15 cellular contexts compared by ENCODE assay signal in the genomic region with DNA sequence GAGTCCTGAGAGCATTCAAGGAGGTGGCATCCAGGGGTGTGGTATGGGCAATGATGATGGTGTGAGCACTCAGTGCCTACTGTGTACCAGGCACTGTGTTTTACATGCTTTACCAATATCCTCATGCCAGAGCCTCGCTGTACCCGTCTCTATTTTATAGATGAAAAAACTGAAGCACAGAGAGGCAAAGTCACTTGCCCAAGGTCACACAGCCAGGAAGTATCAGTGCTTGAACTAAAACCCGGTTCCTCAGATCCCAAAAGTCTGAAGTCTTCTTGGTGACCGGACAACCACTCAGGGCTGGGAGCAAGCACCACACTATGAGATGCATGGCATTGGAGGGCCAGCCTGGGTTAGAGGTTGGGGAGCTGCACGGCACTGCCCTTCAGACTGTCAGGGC.
"Had no signal": no experiment of that assay in that cellular context is flagged by ENCODE, and none has a peak within 500 bp of the region (broad histone marks: within the 10 kb centered on the region; RNA-seq: fewer than 3 reads in every experiment).

No MANE protein-coding gene starts in this region.

- H3K27me3 ChIP-seq: colonic mucosa, hepatocyte, neutrophil, tibial artery had no signal

- DNase-seq: cerebellar nuclear complex; colonic mucosa; dermis blood vessel endothelial cell; esophagus squamous epithelium; foreskin fibroblast; mammary epithelial cell; naive thymus-derived CD4-positive, alpha-beta T cell; nephron progenitor cell; small intestine; stimulated activated CD4-positive, alpha-beta T cell treated with anti-CD3 and anti-CD28 coated beads, Interleukin-2, amount 100 ng/mL, for 48 hours; stimulated activated CD8-positive, alpha-beta memory T cell treated with anti-CD3 and anti-CD28 coated beads, Interleukin-4, amount 100 ng/mL, for 48 hours; tibial artery had no signal

- H3K4me1 ChIP-seq: colonic mucosa, esophagus squamous epithelium, tibial artery had no signal

- H3K36me3 ChIP-seq: colonic mucosa, esophagus squamous epithelium, neutrophil, tibial artery had no signal

- H3K27ac ChIP-seq: colonic mucosa, esophagus squamous epithelium, hepatocyte, neutrophil, tibial artery had no signal

- ATAC-seq: naive thymus-derived CD4-positive, alpha-beta T cell; stimulated activated memory B cell treated with anti-CD40 and anti-IgM and Interleukin-4, amounts not matched to agents 10 μg/mL and 1 μg/mL and 100 μg/mL, for 72 hours had no signal

- H3K4me2 ChIP-seq: hepatocyte had no signal

- H3K9me3 ChIP-seq: colonic mucosa, esophagus squamous epithelium, neutrophil had no signal

- H3K4me3 ChIP-seq: colonic mucosa, esophagus squamous epithelium, hepatocyte, tibial artery had no signal

- H2AFZ ChIP-seq: hepatocyte had no signal
